1 cellular context compared by ENCODE assay signal in genomic region chr1:29258189-29258973, GRCh38.
TF ChIP-seq lines count a peak whose summit lies in the region.

No MANE protein-coding gene starts in this region.

TF ChIP-seq in K562, 482 proteins besides CTCF, POLR2A, EP300 and RAD21:
- TF ChIP-seq ELF1 (tag; IDR thresholded peaks at IDR 0.05) (no peak), FOXA3 (CRISPR knock-in tag; conservative IDR thresholded peaks at IDR 0.05 in 1 of 2, IDR thresholded peaks at IDR 0.05 in 1 of 2) (peak in 1 of 2 experiments; percentile 28; a peak in 1 of 4 replicates), E2F3 (CRISPR knock-in tag; IDR thresholded peaks at IDR 0.05) (no peak), ZNF274 (IDR thresholded peaks at IDR 0.05; ENCODE audit: borderline replicate concordance, low read depth, low read length) (no peak), NR2C2 (CRISPR knock-in tag; IDR thresholded peaks at IDR 0.05) (no peak), NR2C2 (tag; IDR thresholded peaks at IDR 0.05) (peak; percentile 60), PKNOX1 (IDR thresholded peaks at IDR 0.05) (peak; percentile 56; the same call in 1 of the 2 replicates), CREB1 (IDR thresholded peaks at IDR 0.05) (peak; percentile 22; the same call in 1 of the 2 replicates), CREB1 (CRISPR knock-in tag; IDR thresholded peaks at IDR 0.05) (no peak), ZNF431 (CRISPR knock-in tag; IDR thresholded peaks at IDR 0.05) (no peak), ZC3H4 (CRISPR knock-in tag; IDR thresholded peaks at IDR 0.05; ENCODE audit: borderline replicate concordance) (no peak), NR4A1 (CRISPR knock-in tag; IDR thresholded peaks at IDR 0.05) (no peak), NR4A1 (tag; IDR thresholded peaks at IDR 0.05) (0 out of 2 replicates have a peak, but pooled peaks have one; percentile 38), MEIS2 (IDR thresholded peaks at IDR 0.05; ENCODE audit: partially characterized antibody) (peak; percentile 22), TEAD4 (IDR thresholded peaks at IDR 0.05; ENCODE audit: low read length) (no peak), TEAD4 (CRISPR knock-in tag; IDR thresholded peaks at IDR 0.05; ENCODE audit: borderline replicate concordance) (no peak), ZKSCAN1 (IDR thresholded peaks at IDR 0.05; ENCODE audit: low read depth, low read length) (peak; percentile 81), SMAD4 (CRISPR knock-in tag; conservative IDR thresholded peaks at IDR 0.05) (peak; percentile 86), CREM (IDR thresholded peaks at IDR 0.05; ENCODE audit: low read depth) (peak; percentile 29; the same call in 1 of the 2 replicates), FOXP1 (CRISPR knock-in tag; IDR thresholded peaks at IDR 0.05) (no peak), TFAP4 (CRISPR knock-in tag; IDR thresholded peaks at IDR 0.05; ENCODE audit: borderline replicate concordance) (peak; percentile 36; the same call in 1 of the 2 replicates), CHCHD3 (CRISPR knock-in tag; IDR thresholded peaks at IDR 0.05) (no peak), NR2C1 (IDR thresholded peaks at IDR 0.05) (peak; percentile 62; the same call in 1 of the 2 replicates), NR2C1 (tag; IDR thresholded peaks at IDR 0.05) (peak; percentile 78), ESRRA (IDR thresholded peaks at IDR 0.05; ENCODE audit: borderline replicate concordance, low read depth) (peak; percentile 75; the same call in 1 of the 2 replicates), ZNF263 (CRISPR knock-in tag; IDR thresholded peaks at IDR 0.05; ENCODE audit: borderline replicate concordance) (peak; percentile 78), E2F8 (IDR thresholded peaks at IDR 0.05; ENCODE audit: low read depth, partially characterized antibody) (no peak), SLC30A9 (CRISPR knock-in tag; IDR thresholded peaks at IDR 0.05) (no peak), RBBP5 (IDR thresholded peaks at IDR 0.05; ENCODE audit: borderline replicate concordance, insufficient read depth, low read length, poor library complexity, severe bottlenecking) (peak; percentile 6), RHOXF2B (CRISPR knock-in tag; conservative IDR thresholded peaks at IDR 0.05) (no peak), TCF3 (CRISPR knock-in tag; IDR thresholded peaks at IDR 0.05) (peak; percentile 22; the same call in 1 of the 2 replicates), NFIC (IDR thresholded peaks at IDR 0.05) (no peak), NFE2 (IDR thresholded peaks at IDR 0.05; ENCODE audit: low read depth) (0 out of 2 replicates have a peak, but pooled peaks have one; percentile 17), NCOR1 (IDR thresholded peaks at IDR 0.05) (peak; percentile 63), TBL1XR1 (IDR thresholded peaks at IDR 0.05; ENCODE audit: low read length in 2 of 2) (0 out of 4 replicates have a peak, but pooled peaks of 1 of the 2 experiments have one; percentile 23), PHB (CRISPR knock-in tag; IDR thresholded peaks at IDR 0.05) (no peak), ZNF311 (CRISPR knock-in tag; IDR thresholded peaks at IDR 0.05) (no peak)
- TF ChIP-seq, protein P1, sequence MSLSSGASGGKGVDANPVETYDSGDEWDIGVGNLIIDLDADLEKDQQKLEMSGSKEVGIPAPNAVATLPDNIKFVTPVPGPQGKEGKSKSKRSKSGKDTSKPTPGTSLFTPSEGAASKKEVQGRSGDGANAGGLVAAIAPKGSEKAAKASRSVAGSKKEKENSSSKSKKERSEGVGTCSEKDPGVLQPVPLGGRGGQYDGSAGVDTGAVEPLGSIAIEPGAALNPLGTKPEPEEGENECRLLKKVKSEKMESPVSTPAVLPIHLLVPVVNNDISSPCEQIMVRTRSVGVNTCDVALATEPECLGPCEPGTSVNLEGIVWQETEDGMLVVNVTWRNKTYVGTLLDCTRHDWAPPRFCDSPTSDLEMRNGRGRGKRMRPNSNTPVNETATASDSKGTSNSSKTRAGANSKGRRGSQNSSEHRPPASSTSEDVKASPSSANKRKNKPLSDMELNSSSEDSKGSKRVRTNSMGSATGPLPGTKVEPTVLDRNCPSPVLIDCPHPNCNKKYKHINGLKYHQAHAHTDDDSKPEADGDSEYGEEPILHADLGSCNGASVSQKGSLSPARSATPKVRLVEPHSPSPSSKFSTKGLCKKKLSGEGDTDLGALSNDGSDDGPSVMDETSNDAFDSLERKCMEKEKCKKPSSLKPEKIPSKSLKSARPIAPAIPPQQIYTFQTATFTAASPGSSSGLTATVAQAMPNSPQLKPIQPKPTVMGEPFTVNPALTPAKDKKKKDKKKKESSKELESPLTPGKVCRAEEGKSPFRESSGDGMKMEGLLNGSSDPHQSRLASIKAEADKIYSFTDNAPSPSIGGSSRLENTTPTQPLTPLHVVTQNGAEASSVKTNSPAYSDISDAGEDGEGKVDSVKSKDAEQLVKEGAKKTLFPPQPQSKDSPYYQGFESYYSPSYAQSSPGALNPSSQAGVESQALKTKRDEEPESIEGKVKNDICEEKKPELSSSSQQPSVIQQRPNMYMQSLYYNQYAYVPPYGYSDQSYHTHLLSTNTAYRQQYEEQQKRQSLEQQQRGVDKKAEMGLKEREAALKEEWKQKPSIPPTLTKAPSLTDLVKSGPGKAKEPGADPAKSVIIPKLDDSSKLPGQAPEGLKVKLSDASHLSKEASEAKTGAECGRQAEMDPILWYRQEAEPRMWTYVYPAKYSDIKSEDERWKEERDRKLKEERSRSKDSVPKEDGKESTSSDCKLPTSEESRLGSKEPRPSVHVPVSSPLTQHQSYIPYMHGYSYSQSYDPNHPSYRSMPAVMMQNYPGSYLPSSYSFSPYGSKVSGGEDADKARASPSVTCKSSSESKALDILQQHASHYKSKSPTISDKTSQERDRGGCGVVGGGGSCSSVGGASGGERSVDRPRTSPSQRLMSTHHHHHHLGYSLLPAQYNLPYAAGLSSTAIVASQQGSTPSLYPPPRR (CRISPR knock-in tag; IDR thresholded peaks at IDR 0.05; ENCODE audit: borderline replicate concordance) = no peak
- TF ChIP-seq, protein P2, sequence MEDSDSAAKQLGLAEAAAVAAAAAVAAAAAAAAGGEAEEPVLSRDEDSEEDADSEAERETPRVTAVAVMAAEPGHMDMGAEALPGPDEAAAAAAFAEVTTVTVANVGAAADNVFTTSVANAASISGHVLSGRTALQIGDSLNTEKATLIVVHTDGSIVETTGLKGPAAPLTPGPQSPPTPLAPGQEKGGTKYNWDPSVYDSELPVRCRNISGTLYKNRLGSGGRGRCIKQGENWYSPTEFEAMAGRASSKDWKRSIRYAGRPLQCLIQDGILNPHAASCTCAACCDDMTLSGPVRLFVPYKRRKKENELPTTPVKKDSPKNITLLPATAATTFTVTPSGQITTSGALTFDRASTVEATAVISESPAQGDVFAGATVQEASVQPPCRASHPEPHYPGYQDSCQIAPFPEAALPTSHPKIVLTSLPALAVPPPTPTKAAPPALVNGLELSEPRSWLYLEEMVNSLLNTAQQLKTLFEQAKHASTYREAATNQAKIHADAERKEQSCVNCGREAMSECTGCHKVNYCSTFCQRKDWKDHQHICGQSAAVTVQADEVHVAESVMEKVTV (CRISPR knock-in tag; IDR thresholded peaks at IDR 0.05) = no peak
- TF ChIP-seq, protein P3, sequence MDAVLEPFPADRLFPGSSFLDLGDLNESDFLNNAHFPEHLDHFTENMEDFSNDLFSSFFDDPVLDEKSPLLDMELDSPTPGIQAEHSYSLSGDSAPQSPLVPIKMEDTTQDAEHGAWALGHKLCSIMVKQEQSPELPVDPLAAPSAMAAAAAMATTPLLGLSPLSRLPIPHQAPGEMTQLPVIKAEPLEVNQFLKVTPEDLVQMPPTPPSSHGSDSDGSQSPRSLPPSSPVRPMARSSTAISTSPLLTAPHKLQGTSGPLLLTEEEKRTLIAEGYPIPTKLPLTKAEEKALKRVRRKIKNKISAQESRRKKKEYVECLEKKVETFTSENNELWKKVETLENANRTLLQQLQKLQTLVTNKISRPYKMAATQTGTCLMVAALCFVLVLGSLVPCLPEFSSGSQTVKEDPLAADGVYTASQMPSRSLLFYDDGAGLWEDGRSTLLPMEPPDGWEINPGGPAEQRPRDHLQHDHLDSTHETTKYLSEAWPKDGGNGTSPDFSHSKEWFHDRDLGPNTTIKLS (IDR thresholded peaks at IDR 0.05; ENCODE audit: borderline replicate concordance, low read depth) = no peak
- TF ChIP-seq, protein P4, sequence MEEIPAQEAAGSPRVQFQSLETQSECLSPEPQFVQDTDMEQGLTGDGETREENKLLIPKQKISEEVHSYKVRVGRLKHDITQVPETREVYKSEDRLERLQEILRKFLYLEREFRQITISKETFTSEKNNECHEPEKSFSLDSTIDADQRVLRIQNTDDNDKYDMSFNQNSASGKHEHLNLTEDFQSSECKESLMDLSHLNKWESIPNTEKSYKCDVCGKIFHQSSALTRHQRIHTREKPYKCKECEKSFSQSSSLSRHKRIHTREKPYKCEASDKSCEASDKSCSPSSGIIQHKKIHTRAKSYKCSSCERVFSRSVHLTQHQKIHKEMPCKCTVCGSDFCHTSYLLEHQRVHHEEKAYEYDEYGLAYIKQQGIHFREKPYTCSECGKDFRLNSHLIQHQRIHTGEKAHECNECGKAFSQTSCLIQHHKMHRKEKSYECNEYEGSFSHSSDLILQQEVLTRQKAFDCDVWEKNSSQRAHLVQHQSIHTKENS (CRISPR knock-in tag; IDR thresholded peaks at IDR 0.05) = no peak
TF ChIP-seq in K562: peak in this region for 18.
